1 cellular context compared by ENCODE assay signal in genomic region chr6:138419766-138420165, GRCh38.
TF ChIP-seq lines count a peak whose summit lies in the region.

No MANE protein-coding gene starts in this region.

TF ChIP-seq in HepG2, 621 proteins besides CTCF, POLR2A, EP300 and RAD21 (continued from another document and continues in another):
- TF ChIP-seq PBX3 (CRISPR knock-in tag; IDR thresholded peaks at IDR 0.05; ENCODE audit: borderline replicate concordance), result no peak
- no peak for TF ChIP-seq ATF5 (CRISPR knock-in tag; IDR thresholded peaks at IDR 0.05; ENCODE audit: low read depth)
- TF ChIP-seq THAP11 (CRISPR knock-in tag; IDR thresholded peaks at IDR 0.05), result no peak
- TF ChIP-seq ZFP36L2 (CRISPR knock-in tag; IDR thresholded peaks at IDR 0.05), result no peak
- TF ChIP-seq TCF7L2 (IDR thresholded peaks at IDR 0.05; ENCODE audit: low read depth, low read length), result no peak
- no peak for TF ChIP-seq KMT2B (CRISPR knock-in tag; IDR thresholded peaks at IDR 0.05)
- no peak for TF ChIP-seq FOXK2 (IDR thresholded peaks at IDR 0.05)
- TF ChIP-seq PPARG (CRISPR knock-in tag; conservative IDR thresholded peaks at IDR 0.05), result peak; percentile 96
- TF ChIP-seq SETDB1 (CRISPR knock-in tag; IDR thresholded peaks at IDR 0.05; ENCODE audit: borderline replicate concordance), result no peak
- TF ChIP-seq NR1H2 (CRISPR knock-in tag; IDR thresholded peaks at IDR 0.05; ENCODE audit: borderline replicate concordance, low read depth), result no peak
- TF ChIP-seq ZSCAN29 (CRISPR knock-in tag; conservative IDR thresholded peaks at IDR 0.05), result no peak
- TF ChIP-seq, protein P1, sequence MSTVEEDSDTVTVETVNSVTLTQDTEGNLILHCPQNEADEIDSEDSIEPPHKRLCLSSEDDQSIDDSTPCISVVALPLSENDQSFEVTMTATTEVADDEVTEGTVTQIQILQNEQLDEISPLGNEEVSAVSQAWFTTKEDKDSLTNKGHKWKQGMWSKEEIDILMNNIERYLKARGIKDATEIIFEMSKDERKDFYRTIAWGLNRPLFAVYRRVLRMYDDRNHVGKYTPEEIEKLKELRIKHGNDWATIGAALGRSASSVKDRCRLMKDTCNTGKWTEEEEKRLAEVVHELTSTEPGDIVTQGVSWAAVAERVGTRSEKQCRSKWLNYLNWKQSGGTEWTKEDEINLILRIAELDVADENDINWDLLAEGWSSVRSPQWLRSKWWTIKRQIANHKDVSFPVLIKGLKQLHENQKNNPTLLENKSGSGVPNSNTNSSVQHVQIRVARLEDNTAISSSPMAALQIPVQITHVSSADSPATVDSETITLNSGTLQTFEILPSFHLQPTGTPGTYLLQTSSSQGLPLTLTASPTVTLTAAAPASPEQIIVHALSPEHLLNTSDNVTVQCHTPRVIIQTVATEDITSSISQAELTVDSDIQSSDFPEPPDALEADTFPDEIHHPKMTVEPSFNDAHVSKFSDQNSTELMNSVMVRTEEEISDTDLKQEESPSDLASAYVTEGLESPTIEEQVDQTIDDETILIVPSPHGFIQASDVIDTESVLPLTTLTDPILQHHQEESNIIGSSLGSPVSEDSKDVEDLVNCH (CRISPR knock-in tag; IDR thresholded peaks at IDR 0.05), result no peak
- TF ChIP-seq ZSCAN25 (CRISPR knock-in tag; IDR thresholded peaks at IDR 0.05), result no peak
- no peak for TF ChIP-seq MYPOP (CRISPR knock-in tag; IDR thresholded peaks at IDR 0.05)
- peak; percentile 76 for TF ChIP-seq PAF1 (CRISPR knock-in tag; IDR thresholded peaks at IDR 0.05)
- no peak for TF ChIP-seq NR3C1 (CRISPR knock-in tag; IDR thresholded peaks at IDR 0.05)
- TF ChIP-seq, protein P2, sequence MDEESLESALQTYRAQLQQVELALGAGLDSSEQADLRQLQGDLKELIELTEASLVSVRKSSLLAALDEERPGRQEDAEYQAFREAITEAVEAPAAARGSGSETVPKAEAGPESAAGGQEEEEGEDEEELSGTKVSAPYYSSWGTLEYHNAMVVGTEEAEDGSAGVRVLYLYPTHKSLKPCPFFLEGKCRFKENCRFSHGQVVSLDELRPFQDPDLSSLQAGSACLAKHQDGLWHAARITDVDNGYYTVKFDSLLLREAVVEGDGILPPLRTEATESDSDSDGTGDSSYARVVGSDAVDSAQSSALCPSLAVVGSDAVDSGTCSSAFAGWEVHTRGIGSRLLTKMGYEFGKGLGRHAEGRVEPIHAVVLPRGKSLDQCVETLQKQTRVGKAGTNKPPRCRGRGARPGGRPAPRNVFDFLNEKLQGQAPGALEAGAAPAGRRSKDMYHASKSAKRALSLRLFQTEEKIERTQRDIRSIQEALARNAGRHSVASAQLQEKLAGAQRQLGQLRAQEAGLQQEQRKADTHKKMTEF (CRISPR knock-in tag; IDR thresholded peaks at IDR 0.05), result no peak
- no peak for TF ChIP-seq ZNF777 (CRISPR knock-in tag; IDR thresholded peaks at IDR 0.05)
- TF ChIP-seq CEBPG (CRISPR knock-in tag; IDR thresholded peaks at IDR 0.05), result no peak
- no peak for TF ChIP-seq ZNF335 (CRISPR knock-in tag; IDR thresholded peaks at IDR 0.05)
- no peak for TF ChIP-seq ZNF296 (CRISPR knock-in tag; conservative IDR thresholded peaks at IDR 0.05)
- TF ChIP-seq TFDP2 (CRISPR knock-in tag; IDR thresholded peaks at IDR 0.05), result no peak
- no peak for TF ChIP-seq ZBTB7A (CRISPR knock-in tag; IDR thresholded peaks at IDR 0.05)
- no peak for TF ChIP-seq HOXA9 (CRISPR knock-in tag; IDR thresholded peaks at IDR 0.05; ENCODE audit: borderline replicate concordance)
- no peak for TF ChIP-seq ATF2 (CRISPR knock-in tag; IDR thresholded peaks at IDR 0.05)
- no peak for TF ChIP-seq ZNF382 (CRISPR knock-in tag; IDR thresholded peaks at IDR 0.05; ENCODE audit: borderline replicate concordance)
- no peak for TF ChIP-seq SSRP1 (CRISPR knock-in tag; IDR thresholded peaks at IDR 0.05)
- no peak for TF ChIP-seq ZNF468 (CRISPR knock-in tag; IDR thresholded peaks at IDR 0.05)
- TF ChIP-seq ZNF44 (CRISPR knock-in tag; IDR thresholded peaks at IDR 0.05), result no peak
- no peak for TF ChIP-seq PCBP1 (IDR thresholded peaks at IDR 0.05; ENCODE audit: borderline replicate concordance, low read depth, low read length)
- no peak for TF ChIP-seq KDM5A (IDR thresholded peaks at IDR 0.05; ENCODE audit: borderline replicate concordance, low read length)
- TF ChIP-seq, protein P3, sequence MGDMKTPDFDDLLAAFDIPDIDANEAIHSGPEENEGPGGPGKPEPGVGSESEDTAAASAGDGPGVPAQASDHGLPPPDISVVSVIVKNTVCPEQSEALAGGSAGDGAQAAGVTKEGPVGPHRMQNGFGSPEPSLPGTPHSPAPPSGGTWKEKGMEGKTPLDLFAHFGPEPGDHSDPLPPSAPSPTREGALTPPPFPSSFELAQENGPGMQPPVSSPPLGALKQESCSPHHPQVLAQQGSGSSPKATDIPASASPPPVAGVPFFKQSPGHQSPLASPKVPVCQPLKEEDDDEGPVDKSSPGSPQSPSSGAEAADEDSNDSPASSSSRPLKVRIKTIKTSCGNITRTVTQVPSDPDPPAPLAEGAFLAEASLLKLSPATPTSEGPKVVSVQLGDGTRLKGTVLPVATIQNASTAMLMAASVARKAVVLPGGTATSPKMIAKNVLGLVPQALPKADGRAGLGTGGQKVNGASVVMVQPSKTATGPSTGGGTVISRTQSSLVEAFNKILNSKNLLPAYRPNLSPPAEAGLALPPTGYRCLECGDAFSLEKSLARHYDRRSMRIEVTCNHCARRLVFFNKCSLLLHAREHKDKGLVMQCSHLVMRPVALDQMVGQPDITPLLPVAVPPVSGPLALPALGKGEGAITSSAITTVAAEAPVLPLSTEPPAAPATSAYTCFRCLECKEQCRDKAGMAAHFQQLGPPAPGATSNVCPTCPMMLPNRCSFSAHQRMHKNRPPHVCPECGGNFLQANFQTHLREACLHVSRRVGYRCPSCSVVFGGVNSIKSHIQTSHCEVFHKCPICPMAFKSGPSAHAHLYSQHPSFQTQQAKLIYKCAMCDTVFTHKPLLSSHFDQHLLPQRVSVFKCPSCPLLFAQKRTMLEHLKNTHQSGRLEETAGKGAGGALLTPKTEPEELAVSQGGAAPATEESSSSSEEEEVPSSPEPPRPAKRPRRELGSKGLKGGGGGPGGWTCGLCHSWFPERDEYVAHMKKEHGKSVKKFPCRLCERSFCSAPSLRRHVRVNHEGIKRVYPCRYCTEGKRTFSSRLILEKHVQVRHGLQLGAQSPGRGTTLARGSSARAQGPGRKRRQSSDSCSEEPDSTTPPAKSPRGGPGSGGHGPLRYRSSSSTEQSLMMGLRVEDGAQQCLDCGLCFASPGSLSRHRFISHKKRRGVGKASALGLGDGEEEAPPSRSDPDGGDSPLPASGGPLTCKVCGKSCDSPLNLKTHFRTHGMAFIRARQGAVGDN (CRISPR knock-in tag; IDR thresholded peaks at IDR 0.05), result no peak
- TF ChIP-seq STAT5B (CRISPR knock-in tag; IDR thresholded peaks at IDR 0.05), result no peak
- TF ChIP-seq NCOA1 (CRISPR knock-in tag; IDR thresholded peaks at IDR 0.05), result no peak
- no peak for TF ChIP-seq PRMT3 (CRISPR knock-in tag; IDR thresholded peaks at IDR 0.05; ENCODE audit: borderline replicate concordance, low read depth)
- TF ChIP-seq ZMYM4 (CRISPR knock-in tag; IDR thresholded peaks at IDR 0.05), result no peak
- no peak for TF ChIP-seq ZNF543 (CRISPR knock-in tag; IDR thresholded peaks at IDR 0.05)
- TF ChIP-seq, protein P4, sequence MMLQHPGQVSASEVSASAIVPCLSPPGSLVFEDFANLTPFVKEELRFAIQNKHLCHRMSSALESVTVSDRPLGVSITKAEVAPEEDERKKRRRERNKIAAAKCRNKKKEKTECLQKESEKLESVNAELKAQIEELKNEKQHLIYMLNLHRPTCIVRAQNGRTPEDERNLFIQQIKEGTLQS (CRISPR knock-in tag; IDR thresholded peaks at IDR 0.05), result no peak
- no peak for TF ChIP-seq HINFP (CRISPR knock-in tag; IDR thresholded peaks at IDR 0.05; ENCODE audit: low read depth)
- no peak for TF ChIP-seq ZNF607 (CRISPR knock-in tag; IDR thresholded peaks at IDR 0.05; ENCODE audit: borderline replicate concordance)
- no peak for TF ChIP-seq ZNF891 (CRISPR knock-in tag; IDR thresholded peaks at IDR 0.05)
- TF ChIP-seq GRHL1 (CRISPR knock-in tag; conservative IDR thresholded peaks at IDR 0.05), result no peak
- TF ChIP-seq ZMYM2 (CRISPR knock-in tag; IDR thresholded peaks at IDR 0.05), result peak; percentile 76; the same call in 1 of the 2 replicates
- no peak for TF ChIP-seq ZIK1 (CRISPR knock-in tag; IDR thresholded peaks at IDR 0.05; ENCODE audit: borderline replicate concordance, low read depth)
- no peak for TF ChIP-seq CENPT (CRISPR knock-in tag; IDR thresholded peaks at IDR 0.05; ENCODE audit: low read depth)
- TF ChIP-seq ZNF510 (CRISPR knock-in tag; IDR thresholded peaks at IDR 0.05; ENCODE audit: low read depth), result no peak
